ENCODE assay signal across 8 cellular contexts in genomic region chr13:22926176-22927007, GRCh38.
DNase-seq lines count a peak whose midpoint lies in the region; ATAC-seq and TF ChIP-seq lines count a peak whose summit lies in the region.

No MANE protein-coding gene starts in this region.

- H3K36me3 Mint-ChIP-seq in chondrocyte (ENCODE audit: low read depth) = no peaks in the 10 kb centered on the region

- H3K27me3 ChIP-seq in H7 (ENCODE audit: control insufficient read depth, insufficient read depth, low read length) (peaks cover 10% of the 10 kb centered on the region), adrenal gland (no peaks in the 10 kb centered on the region), kidney epithelial cell (ENCODE audit: control insufficient read depth, insufficient read depth, low read length) (no peaks in the 10 kb centered on the region)

- peak overlapping the region; percentile 29 to 90 for H3K4me3 Mint-ChIP-seq in stimulated activated naive CD8-positive, alpha-beta T cell treated with anti-CD3 and anti-CD28 coated beads, Interleukin-15, amount 100 ng/mL, for 72 hours
- H3K4me3 Mint-ChIP-seq in chondrocyte (ENCODE audit: unreplicated experiment) = no peak overlapping the region

- H3K4me3 ChIP-seq in H7 (ENCODE audit: insufficient read depth, low read depth, low read length) = peak overlapping the region; percentile 63
- H3K4me3 ChIP-seq in adrenal gland = peak overlapping the region in 2 of 4 donors; percentile 13 to 62
- peak overlapping the region; percentile 57 for H3K4me3 ChIP-seq in kidney epithelial cell (ENCODE audit: low read depth, low read length)

- no peaks in the 10 kb centered on the region for H3K9me3 Mint-ChIP-seq in stimulated activated naive CD8-positive, alpha-beta T cell treated with anti-CD3 and anti-CD28 coated beads, Interleukin-15, amount 100 ng/mL, for 72 hours
- H3K9me3 Mint-ChIP-seq in chondrocyte (ENCODE audit: low read depth) = peaks cover 7% of the 10 kb centered on the region

- H3K4me1 Mint-ChIP-seq in stimulated activated naive CD8-positive, alpha-beta T cell treated with anti-CD3 and anti-CD28 coated beads, Interleukin-15, amount 100 ng/mL, for 72 hours = peaks cover 12% of the 10 kb centered on the region
- peaks cover 3% of the 10 kb centered on the region for H3K4me1 Mint-ChIP-seq in chondrocyte (ENCODE audit: low read depth)

- H3K4me1 ChIP-seq in adrenal gland (replicated peaks in 1 of 2) = no peaks in the 10 kb centered on the region

- peak overlapping the region in 1 of 2 donors; percentile 78 for H3K27ac Mint-ChIP-seq in stimulated activated naive CD8-positive, alpha-beta T cell treated with anti-CD3 and anti-CD28 coated beads, Interleukin-15, amount 100 ng/mL, for 72 hours
- H3K27ac Mint-ChIP-seq in chondrocyte (ENCODE audit: unreplicated experiment) = no peak overlapping the region

- no peak for TF ChIP-seq CTCF in adrenal gland (IDR thresholded peaks at IDR 0.05)
- TF ChIP-seq CTCF in kidney epithelial cell (IDR thresholded peaks at IDR 0.05; ENCODE audit: insufficient read depth, low read length, poor library complexity, severe bottlenecking) = no peak
- no peak for TF ChIP-seq CTCF in chondrocyte (IDR thresholded peaks at IDR 0.05)

- intact Hi-C loops in adrenal gland (cut with DNase I) = no loop called here

- no peaks in the 10 kb centered on the region for H3K9me3 ChIP-seq in adrenal gland (replicated peaks in 1 of 3)

- TF ChIP-seq POLR2A in adrenal gland (IDR thresholded peaks at IDR 0.05) = peak in 1 of 2 donors; percentile 15

- H3K36me3 ChIP-seq in H7 (replicated peaks; ENCODE audit: control insufficient read depth, insufficient read depth, low read length) = no peaks in the 10 kb centered on the region
- no peaks in the 10 kb centered on the region for H3K36me3 ChIP-seq in adrenal gland (replicated peaks in 1 of 2)
- no peaks in the 10 kb centered on the region for H3K36me3 ChIP-seq in kidney epithelial cell (ENCODE audit: control insufficient read depth, insufficient read depth, low read length)

- peak; percentile 42 for ATAC-seq in stimulated activated naive CD8-positive, alpha-beta T cell treated with anti-CD3 and anti-CD28 coated beads, Interleukin-15, amount 100 ng/mL, for 72 hours

- 10 to 28% (median 13%) methylated on average over 25 to 70 of the region's 70 CpGs for WGBS in adrenal gland, 4 donors

- peak overlapping the region in 1 of 5 donors; percentile 58 for H3K27ac ChIP-seq in adrenal gland

- peaks cover 49% of the 10 kb centered on the region for H3K27me3 Mint-ChIP-seq in stimulated activated naive CD8-positive, alpha-beta T cell treated with anti-CD3 and anti-CD28 coated beads, Interleukin-15, amount 100 ng/mL, for 72 hours
- peaks cover 2% of the 10 kb centered on the region for H3K27me3 Mint-ChIP-seq in chondrocyte (ENCODE audit: low read depth)

- DNase-seq in H7 (peak; percentile 82), adrenal gland (peak; percentile 57 to 79 (median 66)), kidney epithelial cell (ENCODE audit: low read depth) (peak; percentile 28), mesenteric fat pad (ENCODE audit: low spot score) (no peak), NAMALWA (ENCODE audit: low spot score) (no peak), chondrocyte (ENCODE audit: low spot score) (no peak), NCI-H1436 (lab: John Stamatoyannopoulos, UW) (no peak)
- no peak for DNase-seq in stimulated activated naive CD8-positive, alpha-beta T cell treated with anti-CD3 and anti-CD28 coated beads, Interleukin-15, amount 100 ng/mL, for 72 hours

Comparison
In these comparisons a context has a peak if more than half of its experiments do, and no peak if none do; other contexts are left out.
1. DNase-seq: peak in H7 (single experiment), adrenal gland (7 of 7) and kidney epithelial cell (single experiment); none in stimulated activated naive CD8-positive, alpha-beta T cell treated with anti-CD3 and anti-CD28 coated beads, Interleukin-15, amount 100 ng/mL, for 72 hours (0 of 2), mesenteric fat pad (single experiment), NAMALWA (single experiment), chondrocyte (single experiment) and NCI-H1436 (single experiment).